Comparison of ENCODE assay signal across 8 cellular contexts in the genomic region with DNA sequence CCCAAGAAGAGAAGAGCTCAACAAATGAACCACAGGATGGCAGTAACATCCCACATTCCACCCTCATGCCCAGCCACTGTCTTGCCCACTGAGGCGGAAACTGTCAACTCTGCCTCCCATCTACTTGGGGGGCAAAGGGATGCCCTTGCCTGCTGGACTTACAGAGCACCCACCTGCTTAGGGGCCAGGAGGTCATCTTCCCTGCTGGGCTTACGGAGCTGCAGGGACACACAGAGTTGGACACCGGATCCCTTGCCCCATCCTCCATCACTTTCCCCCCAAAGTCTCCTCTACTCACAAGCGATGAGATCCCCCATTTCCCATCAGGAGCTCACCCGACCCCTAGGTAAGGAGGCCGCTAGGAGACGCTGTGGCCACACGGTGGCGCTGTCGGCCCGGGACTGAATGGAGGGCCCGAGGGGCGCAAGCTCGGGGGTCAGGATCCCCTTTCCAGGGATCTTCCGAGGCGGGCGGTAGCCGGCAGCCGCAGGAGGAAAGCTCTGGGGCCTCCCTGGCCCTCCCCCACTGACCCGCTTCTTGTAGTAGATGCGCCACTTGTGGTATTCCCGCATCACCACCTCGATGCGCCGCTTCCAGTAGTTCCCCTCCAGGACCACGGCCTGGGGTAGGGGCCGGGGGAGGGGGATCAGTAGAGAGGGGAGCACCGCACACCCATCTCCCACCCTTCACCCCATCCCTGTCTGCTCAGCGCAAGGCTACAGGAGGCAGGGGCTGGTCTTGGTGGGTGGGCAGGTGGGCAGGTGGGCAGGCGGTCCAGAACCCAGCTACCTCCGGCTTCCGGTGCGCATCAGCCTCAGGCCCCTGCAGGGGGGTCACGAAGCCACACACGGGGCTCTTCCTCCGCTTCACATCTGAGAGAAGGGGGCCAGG. TPM values are rescaled to one million over a fixed set of nuclear protein-coding genes. Genes with fewer than 3 reads are reported as not detected.
DNase-seq lines count a peak whose midpoint lies in the region; ATAC-seq and TF ChIP-seq lines count a peak whose summit lies in the region.

No MANE protein-coding gene starts in this region.

- H3K9me3 Mint-ChIP-seq in natural killer cell: no peaks in the 10 kb centered on the region
- H3K9me3 Mint-ChIP-seq in stimulated activated naive CD8-positive, alpha-beta T cell treated with anti-CD3 and anti-CD28 coated beads, Interleukin-15, amount 100 ng/mL, for 72 hours: no peaks in the 10 kb centered on the region

- no peak overlapping the region for H3K27ac Mint-ChIP-seq in natural killer cell
- no peak overlapping the region for H3K27ac Mint-ChIP-seq in stimulated activated naive CD8-positive, alpha-beta T cell treated with anti-CD3 and anti-CD28 coated beads, Interleukin-15, amount 100 ng/mL, for 72 hours

- TF ChIP-seq POLR2A in erythroblast (IDR thresholded peaks at IDR 0.05; ENCODE audit: low read length): no peak

- intact Hi-C loops in natural killer cell (cut with micrococcal nuclease): loop anchor here (1.0 to 5.0 kb wide), 4 partner anchors 60 to 248 kb away; a partner anchor contains a TSS

- peak; percentile 91 for TF ChIP-seq CTCF in natural killer cell (IDR thresholded peaks at IDR 0.05)

- no peaks in the 10 kb centered on the region for H3K4me1 Mint-ChIP-seq in natural killer cell
- peaks cover 4% of the 10 kb centered on the region for H3K4me1 Mint-ChIP-seq in stimulated activated naive CD8-positive, alpha-beta T cell treated with anti-CD3 and anti-CD28 coated beads, Interleukin-15, amount 100 ng/mL, for 72 hours

- no peak overlapping the region for H3K4me3 Mint-ChIP-seq in natural killer cell
- H3K4me3 Mint-ChIP-seq in stimulated activated naive CD8-positive, alpha-beta T cell treated with anti-CD3 and anti-CD28 coated beads, Interleukin-15, amount 100 ng/mL, for 72 hours: no peak overlapping the region

- H3K36me3 Mint-ChIP-seq in natural killer cell: no peaks in the 10 kb centered on the region

- ATAC-seq in natural killer cell (peak; percentile 69 to 90 (median 88)), HG02852 (IDR thresholded peaks at IDR 0.05; ENCODE audit: unreplicated experiment) (no peak)
- ATAC-seq in stimulated activated naive CD8-positive, alpha-beta T cell treated with anti-CD3 and anti-CD28 coated beads, Interleukin-15, amount 100 ng/mL, for 72 hours: peak; percentile 81

- DNase-seq in NK-92 treated with Interleukin-12 subunit alpha and Interleukin-12 subunit beta, amount 100 ng/mL, for 24 hours (lab: John Stamatoyannopoulos, UW): peak; percentile 22
- DNase-seq in NK-92 (lab: John Stamatoyannopoulos, UW; ENCODE audit: unreplicated experiment) (no peak), NCI-H345 (lab: John Stamatoyannopoulos, UW) (peak; percentile 50), erythroblast (lab: John Stamatoyannopoulos, UW) (peak; percentile 49 to 76), natural killer cell (peak; percentile 70)
- peak; percentile 32 for DNase-seq in activated CD8-positive, alpha-beta memory T cell treated with anti-CD3 and anti-CD28 coated beads, Interleukin-2, amount 50 U/mL, for 1 hour (ENCODE audit: extremely low read depth)
- peak; percentile 66 to 71 for DNase-seq in stimulated activated naive CD8-positive, alpha-beta T cell treated with anti-CD3 and anti-CD28 coated beads, Interleukin-15, amount 100 ng/mL, for 72 hours

- peaks cover 12 to 29% of the 10 kb centered on the region in 2 donors for H3K27me3 Mint-ChIP-seq in natural killer cell (ENCODE audit: low read depth in 2 of 2)
- H3K27me3 Mint-ChIP-seq in stimulated activated naive CD8-positive, alpha-beta T cell treated with anti-CD3 and anti-CD28 coated beads, Interleukin-15, amount 100 ng/mL, for 72 hours: peaks cover 69% of the 10 kb centered on the region

RNA-seq across cellular contexts. Expression of a gene that starts 17.3 kb away (rescaled TPM):
- total RNA-seq in natural killer cell: not detected

RNA-seq across cellular contexts. Expression of a gene that starts 28.7 kb away (rescaled TPM):
- 10 to 100 TPM; 15.1 to 18.5 (median 17.6) TPM for total RNA-seq in natural killer cell

RNA-seq across cellular contexts. Expression of a gene that starts 49.6 kb away (rescaled TPM):
- 100 to 1,000 TPM; 109 to 131 (median 120) TPM for total RNA-seq in natural killer cell
